9 cellular contexts compared by ENCODE assay signal in genomic region chr2:9538000-9538507, GRCh38. TPM values are rescaled to one million over a fixed set of nuclear protein-coding genes. Genes with fewer than 3 reads are reported as not detected.
DNase-seq lines count a peak whose midpoint lies in the region; ATAC-seq and TF ChIP-seq lines count a peak whose summit lies in the region.
"Had no signal": no experiment of that assay in that cellular context is flagged by ENCODE, and none has a peak within 500 bp of the region (broad histone marks: within the 10 kb centered on the region; RNA-seq: fewer than 3 reads in every experiment).

No MANE protein-coding gene starts in this region.

- peak; percentile 62 for ATAC-seq in thoracic aorta (ENCODE audit: insufficient number of reproducible peaks, low FRiP score, low read depth)
- ATAC-seq in GM18520 (IDR thresholded peaks at IDR 0.05; ENCODE audit: unreplicated experiment), result no peak

- DNase-seq in KBM-7, result peak; percentile 90
- peak; percentile 78 for DNase-seq in astrocyte of the cerebellum (ENCODE audit: low read depth)
- DNase-seq in hepatic stellate cell (ENCODE audit: low spot score), result peak; percentile 60
- DNase-seq in thoracic aorta (ENCODE audit: low spot score), result no peak
- DNase-seq in NCI-H82 (lab: John Stamatoyannopoulos, UW), result no peak
- DNase-seq in D341Med (ENCODE audit: low spot score), result no peak
- no peak for DNase-seq in stimulated activated CD4-positive, alpha-beta T cell treated with anti-CD3 and anti-CD28 coated beads, Interleukin-2, amount 100 ng/mL, for 48 hours
- DNase-seq: colonic mucosa had no signal

- H3K9me3 ChIP-seq in thoracic aorta, result no peaks in the 10 kb centered on the region
- H3K9me3 ChIP-seq: colonic mucosa had no signal

- H3K27ac ChIP-seq in thoracic aorta, result peak overlapping the region; percentile 33 to 44
- H3K27ac ChIP-seq: colonic mucosa had no signal

- no peak for TF ChIP-seq CTCF in astrocyte of the cerebellum (IDR thresholded peaks at IDR 0.05; ENCODE audit: low read depth, low read length, missing control alignments)
- TF ChIP-seq CTCF in thoracic aorta (IDR thresholded peaks at IDR 0.05), result no peak

- H3K27me3 ChIP-seq in thoracic aorta (replicated peaks; ENCODE audit: insufficient read depth), result no peaks in the 10 kb centered on the region
- H3K27me3 ChIP-seq: colonic mucosa had no signal

- no peaks in the 10 kb centered on the region for H3K36me3 ChIP-seq in thoracic aorta
- H3K36me3 ChIP-seq: colonic mucosa had no signal

- in situ Hi-C loops in KBM-7 (cut with MboI; ENCODE audit: low pct_unique_long_range_greater_than_20kb, low sequenced_read_pairs) (no loop called here), astrocyte of the cerebellum (cut with HindIII; ENCODE audit: low sequenced_read_pairs) (no loop called here)

- peaks cover 16 to 27% of the 10 kb centered on the region in 2 donors for H3K4me1 ChIP-seq in thoracic aorta (ENCODE audit: control insufficient read depth in 1 of 2, low read depth in 2 of 2)
- H3K4me1 ChIP-seq: colonic mucosa had no signal

- H3K4me3 ChIP-seq in astrocyte of the cerebellum (ENCODE audit: low read depth, low read length), result no peak overlapping the region
- peak overlapping the region; percentile 32 for H3K4me3 ChIP-seq in thoracic aorta
- H3K4me3 ChIP-seq: colonic mucosa had no signal

RNA-seq across cellular contexts. Expression of gene ADAM17, which starts 17.6 kb away (rescaled TPM):
- 10 to 100 TPM; 21.8 to 32.4 TPM for total RNA-seq in thoracic aorta

Comparison
In these comparisons a context has a peak if more than half of its experiments do, and no peak if none do; other contexts are left out.
1. DNase-seq: peak in KBM-7 (single experiment), astrocyte of the cerebellum (single experiment) and hepatic stellate cell (single experiment); none in thoracic aorta (single experiment), NCI-H82 (single experiment), D341Med (single experiment) and stimulated activated CD4-positive, alpha-beta T cell treated with anti-CD3 and anti-CD28 coated beads, Interleukin-2, amount 100 ng/mL, for 48 hours (0 of 2).